In the genomic region with DNA sequence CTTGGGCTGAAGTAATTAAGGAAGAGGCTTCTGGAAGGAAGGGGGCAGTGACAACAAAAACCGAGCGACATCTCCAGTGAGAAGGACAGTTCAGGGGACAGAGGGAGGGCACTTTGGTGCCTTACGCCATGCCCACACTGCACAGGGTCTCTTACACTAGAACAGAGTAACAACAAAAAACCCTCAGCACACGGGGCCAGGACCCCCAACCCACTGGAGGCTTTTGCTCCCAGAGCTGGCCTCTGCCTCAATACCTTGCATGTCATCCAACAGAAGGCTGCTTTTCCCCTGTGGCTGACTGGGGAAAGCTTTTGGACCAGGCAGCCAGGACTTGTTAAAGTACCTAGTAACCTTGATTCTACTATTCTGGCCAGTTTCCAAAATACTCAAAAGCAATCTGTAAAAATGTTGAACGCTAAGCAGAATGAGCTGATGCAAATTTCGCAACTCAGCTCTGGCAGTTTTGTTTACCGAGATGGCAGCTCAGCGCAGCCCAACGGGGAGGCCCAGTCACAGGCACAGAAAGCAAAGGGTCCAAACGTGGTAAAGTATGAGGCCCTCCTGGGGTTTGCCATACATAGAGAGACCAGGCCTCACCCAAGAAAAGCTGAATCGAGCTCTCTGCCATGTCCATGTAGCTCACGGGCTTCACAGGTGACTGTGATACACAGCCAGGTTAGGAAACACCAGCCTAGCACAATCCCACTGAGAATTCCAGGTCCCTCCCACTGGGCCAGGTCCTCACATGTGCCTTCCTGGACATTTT, we compare ENCODE assay signal across 1 cellular context.
A peak's percentile ranks its signal among the peaks of the same experiment; 100 is the strongest.
TF ChIP-seq lines count a peak whose summit lies in the region.

No MANE protein-coding gene starts in this region.

TF ChIP-seq in HepG2, 621 proteins besides CTCF, POLR2A, EP300 and RAD21 (continued from another document and continues in another):
- TF ChIP-seq, protein P1, sequence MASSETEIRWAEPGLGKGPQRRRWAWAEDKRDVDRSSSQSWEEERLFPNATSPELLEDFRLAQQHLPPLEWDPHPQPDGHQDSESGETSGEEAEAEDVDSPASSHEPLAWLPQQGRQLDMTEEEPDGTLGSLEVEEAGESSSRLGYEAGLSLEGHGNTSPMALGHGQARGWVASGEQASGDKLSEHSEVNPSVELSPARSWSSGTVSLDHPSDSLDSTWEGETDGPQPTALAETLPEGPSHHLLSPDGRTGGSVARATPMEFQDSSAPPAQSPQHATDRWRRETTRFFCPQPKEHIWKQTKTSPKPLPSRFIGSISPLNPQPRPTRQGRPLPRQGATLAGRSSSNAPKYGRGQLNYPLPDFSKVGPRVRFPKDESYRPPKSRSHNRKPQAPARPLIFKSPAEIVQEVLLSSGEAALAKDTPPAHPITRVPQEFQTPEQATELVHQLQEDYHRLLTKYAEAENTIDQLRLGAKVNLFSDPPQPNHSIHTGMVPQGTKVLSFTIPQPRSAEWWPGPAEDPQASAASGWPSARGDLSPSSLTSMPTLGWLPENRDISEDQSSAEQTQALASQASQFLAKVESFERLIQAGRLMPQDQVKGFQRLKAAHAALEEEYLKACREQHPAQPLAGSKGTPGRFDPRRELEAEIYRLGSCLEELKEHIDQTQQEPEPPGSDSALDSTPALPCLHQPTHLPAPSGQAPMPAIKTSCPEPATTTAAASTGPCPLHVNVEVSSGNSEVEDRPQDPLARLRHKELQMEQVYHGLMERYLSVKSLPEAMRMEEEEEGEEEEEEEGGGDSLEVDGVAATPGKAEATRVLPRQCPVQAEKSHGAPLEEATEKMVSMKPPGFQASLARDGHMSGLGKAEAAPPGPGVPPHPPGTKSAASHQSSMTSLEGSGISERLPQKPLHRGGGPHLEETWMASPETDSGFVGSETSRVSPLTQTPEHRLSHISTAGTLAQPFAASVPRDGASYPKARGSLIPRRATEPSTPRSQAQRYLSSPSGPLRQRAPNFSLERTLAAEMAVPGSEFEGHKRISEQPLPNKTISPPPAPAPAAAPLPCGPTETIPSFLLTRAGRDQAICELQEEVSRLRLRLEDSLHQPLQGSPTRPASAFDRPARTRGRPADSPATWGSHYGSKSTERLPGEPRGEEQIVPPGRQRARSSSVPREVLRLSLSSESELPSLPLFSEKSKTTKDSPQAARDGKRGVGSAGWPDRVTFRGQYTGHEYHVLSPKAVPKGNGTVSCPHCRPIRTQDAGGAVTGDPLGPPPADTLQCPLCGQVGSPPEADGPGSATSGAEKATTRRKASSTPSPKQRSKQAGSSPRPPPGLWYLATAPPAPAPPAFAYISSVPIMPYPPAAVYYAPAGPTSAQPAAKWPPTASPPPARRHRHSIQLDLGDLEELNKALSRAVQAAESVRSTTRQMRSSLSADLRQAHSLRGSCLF (CRISPR knock-in tag; IDR thresholded peaks at IDR 0.05; ENCODE audit: borderline replicate concordance): no peak
- TF ChIP-seq, protein P2, sequence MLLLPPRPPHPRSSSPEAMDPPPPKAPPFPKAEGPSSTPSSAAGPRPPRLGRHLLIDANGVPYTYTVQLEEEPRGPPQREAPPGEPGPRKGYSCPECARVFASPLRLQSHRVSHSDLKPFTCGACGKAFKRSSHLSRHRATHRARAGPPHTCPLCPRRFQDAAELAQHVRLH (CRISPR knock-in tag; IDR thresholded peaks at IDR 0.05; ENCODE audit: borderline replicate concordance, low read depth): 0 out of 2 replicates have a peak, but pooled peaks have one; percentile 67
- no peak for TF ChIP-seq ZNF260 (CRISPR knock-in tag; IDR thresholded peaks at IDR 0.05; ENCODE audit: borderline replicate concordance, low read depth)
- peak; percentile 75; the same call in 1 of the 2 replicates for TF ChIP-seq ZNF264 (CRISPR knock-in tag; IDR thresholded peaks at IDR 0.05)
- no peak for TF ChIP-seq ZNF354B (CRISPR knock-in tag; IDR thresholded peaks at IDR 0.05)
- peak; percentile 59; the same call in 1 of the 2 replicates for TF ChIP-seq SMAD3 (CRISPR knock-in tag; IDR thresholded peaks at IDR 0.05)
- TF ChIP-seq, protein P3, sequence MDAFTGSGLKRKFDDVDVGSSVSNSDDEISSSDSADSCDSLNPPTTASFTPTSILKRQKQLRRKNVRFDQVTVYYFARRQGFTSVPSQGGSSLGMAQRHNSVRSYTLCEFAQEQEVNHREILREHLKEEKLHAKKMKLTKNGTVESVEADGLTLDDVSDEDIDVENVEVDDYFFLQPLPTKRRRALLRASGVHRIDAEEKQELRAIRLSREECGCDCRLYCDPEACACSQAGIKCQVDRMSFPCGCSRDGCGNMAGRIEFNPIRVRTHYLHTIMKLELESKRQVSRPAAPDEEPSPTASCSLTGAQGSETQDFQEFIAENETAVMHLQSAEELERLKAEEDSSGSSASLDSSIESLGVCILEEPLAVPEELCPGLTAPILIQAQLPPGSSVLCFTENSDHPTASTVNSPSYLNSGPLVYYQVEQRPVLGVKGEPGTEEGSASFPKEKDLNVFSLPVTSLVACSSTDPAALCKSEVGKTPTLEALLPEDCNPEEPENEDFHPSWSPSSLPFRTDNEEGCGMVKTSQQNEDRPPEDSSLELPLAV (CRISPR knock-in tag; conservative IDR thresholded peaks at IDR 0.05; ENCODE audit: low read depth): no peak
- TF ChIP-seq ZMYM3 (CRISPR knock-in tag; IDR thresholded peaks at IDR 0.05): 0 out of 2 replicates have a peak, but pooled peaks have one; percentile 46
- TF ChIP-seq, protein P4, sequence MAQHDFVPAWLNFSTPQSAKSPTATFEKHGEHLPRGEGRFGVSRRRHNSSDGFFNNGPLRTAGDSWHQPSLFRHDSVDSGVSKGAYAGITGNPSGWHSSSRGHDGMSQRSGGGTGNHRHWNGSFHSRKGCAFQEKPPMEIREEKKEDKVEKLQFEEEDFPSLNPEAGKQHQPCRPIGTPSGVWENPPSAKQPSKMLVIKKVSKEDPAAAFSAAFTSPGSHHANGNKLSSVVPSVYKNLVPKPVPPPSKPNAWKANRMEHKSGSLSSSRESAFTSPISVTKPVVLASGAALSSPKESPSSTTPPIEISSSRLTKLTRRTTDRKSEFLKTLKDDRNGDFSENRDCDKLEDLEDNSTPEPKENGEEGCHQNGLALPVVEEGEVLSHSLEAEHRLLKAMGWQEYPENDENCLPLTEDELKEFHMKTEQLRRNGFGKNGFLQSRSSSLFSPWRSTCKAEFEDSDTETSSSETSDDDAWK (CRISPR knock-in tag; IDR thresholded peaks at IDR 0.05): no peak
- TF ChIP-seq HMG20A (CRISPR knock-in tag; IDR thresholded peaks at IDR 0.05; ENCODE audit: borderline replicate concordance): peak; percentile 67; the same call in 1 of the 2 replicates
- peak; percentile 22; the same call in 1 of the 2 replicates for TF ChIP-seq SMC3 (IDR thresholded peaks at IDR 0.05; ENCODE audit: low read length)
- TF ChIP-seq, protein P5, sequence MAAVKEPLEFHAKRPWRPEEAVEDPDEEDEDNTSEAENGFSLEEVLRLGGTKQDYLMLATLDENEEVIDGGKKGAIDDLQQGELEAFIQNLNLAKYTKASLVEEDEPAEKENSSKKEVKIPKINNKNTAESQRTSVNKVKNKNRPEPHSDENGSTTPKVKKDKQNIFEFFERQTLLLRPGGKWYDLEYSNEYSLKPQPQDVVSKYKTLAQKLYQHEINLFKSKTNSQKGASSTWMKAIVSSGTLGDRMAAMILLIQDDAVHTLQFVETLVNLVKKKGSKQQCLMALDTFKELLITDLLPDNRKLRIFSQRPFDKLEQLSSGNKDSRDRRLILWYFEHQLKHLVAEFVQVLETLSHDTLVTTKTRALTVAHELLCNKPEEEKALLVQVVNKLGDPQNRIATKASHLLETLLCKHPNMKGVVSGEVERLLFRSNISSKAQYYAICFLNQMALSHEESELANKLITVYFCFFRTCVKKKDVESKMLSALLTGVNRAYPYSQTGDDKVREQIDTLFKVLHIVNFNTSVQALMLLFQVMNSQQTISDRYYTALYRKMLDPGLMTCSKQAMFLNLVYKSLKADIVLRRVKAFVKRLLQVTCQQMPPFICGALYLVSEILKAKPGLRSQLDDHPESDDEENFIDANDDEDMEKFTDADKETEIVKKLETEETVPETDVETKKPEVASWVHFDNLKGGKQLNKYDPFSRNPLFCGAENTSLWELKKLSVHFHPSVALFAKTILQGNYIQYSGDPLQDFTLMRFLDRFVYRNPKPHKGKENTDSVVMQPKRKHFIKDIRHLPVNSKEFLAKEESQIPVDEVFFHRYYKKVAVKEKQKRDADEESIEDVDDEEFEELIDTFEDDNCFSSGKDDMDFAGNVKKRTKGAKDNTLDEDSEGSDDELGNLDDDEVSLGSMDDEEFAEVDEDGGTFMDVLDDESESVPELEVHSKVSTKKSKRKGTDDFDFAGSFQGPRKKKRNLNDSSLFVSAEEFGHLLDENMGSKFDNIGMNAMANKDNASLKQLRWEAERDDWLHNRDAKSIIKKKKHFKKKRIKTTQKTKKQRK (IDR thresholded peaks at IDR 0.05; ENCODE audit: low read length): no peak
- TF ChIP-seq PAWR (CRISPR knock-in tag; IDR thresholded peaks at IDR 0.05; ENCODE audit: borderline replicate concordance): no peak
- TF ChIP-seq, protein P6, sequence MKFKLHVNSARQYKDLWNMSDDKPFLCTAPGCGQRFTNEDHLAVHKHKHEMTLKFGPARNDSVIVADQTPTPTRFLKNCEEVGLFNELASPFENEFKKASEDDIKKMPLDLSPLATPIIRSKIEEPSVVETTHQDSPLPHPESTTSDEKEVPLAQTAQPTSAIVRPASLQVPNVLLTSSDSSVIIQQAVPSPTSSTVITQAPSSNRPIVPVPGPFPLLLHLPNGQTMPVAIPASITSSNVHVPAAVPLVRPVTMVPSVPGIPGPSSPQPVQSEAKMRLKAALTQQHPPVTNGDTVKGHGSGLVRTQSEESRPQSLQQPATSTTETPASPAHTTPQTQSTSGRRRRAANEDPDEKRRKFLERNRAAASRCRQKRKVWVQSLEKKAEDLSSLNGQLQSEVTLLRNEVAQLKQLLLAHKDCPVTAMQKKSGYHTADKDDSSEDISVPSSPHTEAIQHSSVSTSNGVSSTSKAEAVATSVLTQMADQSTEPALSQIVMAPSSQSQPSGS (CRISPR knock-in tag; IDR thresholded peaks at IDR 0.05): 0 out of 2 replicates have a peak, but pooled peaks have one; percentile 59
- TF ChIP-seq, protein P7, sequence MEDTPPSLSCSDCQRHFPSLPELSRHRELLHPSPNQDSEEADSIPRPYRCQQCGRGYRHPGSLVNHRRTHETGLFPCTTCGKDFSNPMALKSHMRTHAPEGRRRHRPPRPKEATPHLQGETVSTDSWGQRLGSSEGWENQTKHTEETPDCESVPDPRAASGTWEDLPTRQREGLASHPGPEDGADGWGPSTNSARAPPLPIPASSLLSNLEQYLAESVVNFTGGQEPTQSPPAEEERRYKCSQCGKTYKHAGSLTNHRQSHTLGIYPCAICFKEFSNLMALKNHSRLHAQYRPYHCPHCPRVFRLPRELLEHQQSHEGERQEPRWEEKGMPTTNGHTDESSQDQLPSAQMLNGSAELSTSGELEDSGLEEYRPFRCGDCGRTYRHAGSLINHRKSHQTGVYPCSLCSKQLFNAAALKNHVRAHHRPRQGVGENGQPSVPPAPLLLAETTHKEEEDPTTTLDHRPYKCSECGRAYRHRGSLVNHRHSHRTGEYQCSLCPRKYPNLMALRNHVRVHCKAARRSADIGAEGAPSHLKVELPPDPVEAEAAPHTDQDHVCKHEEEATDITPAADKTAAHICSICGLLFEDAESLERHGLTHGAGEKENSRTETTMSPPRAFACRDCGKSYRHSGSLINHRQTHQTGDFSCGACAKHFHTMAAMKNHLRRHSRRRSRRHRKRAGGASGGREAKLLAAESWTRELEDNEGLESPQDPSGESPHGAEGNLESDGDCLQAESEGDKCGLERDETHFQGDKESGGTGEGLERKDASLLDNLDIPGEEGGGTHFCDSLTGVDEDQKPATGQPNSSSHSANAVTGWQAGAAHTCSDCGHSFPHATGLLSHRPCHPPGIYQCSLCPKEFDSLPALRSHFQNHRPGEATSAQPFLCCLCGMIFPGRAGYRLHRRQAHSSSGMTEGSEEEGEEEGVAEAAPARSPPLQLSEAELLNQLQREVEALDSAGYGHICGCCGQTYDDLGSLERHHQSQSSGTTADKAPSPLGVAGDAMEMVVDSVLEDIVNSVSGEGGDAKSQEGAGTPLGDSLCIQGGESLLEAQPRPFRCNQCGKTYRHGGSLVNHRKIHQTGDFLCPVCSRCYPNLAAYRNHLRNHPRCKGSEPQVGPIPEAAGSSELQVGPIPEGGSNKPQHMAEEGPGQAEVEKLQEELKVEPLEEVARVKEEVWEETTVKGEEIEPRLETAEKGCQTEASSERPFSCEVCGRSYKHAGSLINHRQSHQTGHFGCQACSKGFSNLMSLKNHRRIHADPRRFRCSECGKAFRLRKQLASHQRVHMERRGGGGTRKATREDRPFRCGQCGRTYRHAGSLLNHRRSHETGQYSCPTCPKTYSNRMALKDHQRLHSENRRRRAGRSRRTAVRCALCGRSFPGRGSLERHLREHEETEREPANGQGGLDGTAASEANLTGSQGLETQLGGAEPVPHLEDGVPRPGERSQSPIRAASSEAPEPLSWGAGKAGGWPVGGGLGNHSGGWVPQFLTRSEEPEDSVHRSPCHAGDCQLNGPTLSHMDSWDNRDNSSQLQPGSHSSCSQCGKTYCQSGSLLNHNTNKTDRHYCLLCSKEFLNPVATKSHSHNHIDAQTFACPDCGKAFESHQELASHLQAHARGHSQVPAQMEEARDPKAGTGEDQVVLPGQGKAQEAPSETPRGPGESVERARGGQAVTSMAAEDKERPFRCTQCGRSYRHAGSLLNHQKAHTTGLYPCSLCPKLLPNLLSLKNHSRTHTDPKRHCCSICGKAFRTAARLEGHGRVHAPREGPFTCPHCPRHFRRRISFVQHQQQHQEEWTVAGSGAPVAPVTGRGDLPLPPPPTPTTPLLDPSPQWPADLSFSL (CRISPR knock-in tag; IDR thresholded peaks at IDR 0.05): no peak
- TF ChIP-seq ZNF563 (CRISPR knock-in tag; IDR thresholded peaks at IDR 0.05): no peak
- no peak for TF ChIP-seq ZNF446 (CRISPR knock-in tag; IDR thresholded peaks at IDR 0.05)
- TF ChIP-seq, protein P8, sequence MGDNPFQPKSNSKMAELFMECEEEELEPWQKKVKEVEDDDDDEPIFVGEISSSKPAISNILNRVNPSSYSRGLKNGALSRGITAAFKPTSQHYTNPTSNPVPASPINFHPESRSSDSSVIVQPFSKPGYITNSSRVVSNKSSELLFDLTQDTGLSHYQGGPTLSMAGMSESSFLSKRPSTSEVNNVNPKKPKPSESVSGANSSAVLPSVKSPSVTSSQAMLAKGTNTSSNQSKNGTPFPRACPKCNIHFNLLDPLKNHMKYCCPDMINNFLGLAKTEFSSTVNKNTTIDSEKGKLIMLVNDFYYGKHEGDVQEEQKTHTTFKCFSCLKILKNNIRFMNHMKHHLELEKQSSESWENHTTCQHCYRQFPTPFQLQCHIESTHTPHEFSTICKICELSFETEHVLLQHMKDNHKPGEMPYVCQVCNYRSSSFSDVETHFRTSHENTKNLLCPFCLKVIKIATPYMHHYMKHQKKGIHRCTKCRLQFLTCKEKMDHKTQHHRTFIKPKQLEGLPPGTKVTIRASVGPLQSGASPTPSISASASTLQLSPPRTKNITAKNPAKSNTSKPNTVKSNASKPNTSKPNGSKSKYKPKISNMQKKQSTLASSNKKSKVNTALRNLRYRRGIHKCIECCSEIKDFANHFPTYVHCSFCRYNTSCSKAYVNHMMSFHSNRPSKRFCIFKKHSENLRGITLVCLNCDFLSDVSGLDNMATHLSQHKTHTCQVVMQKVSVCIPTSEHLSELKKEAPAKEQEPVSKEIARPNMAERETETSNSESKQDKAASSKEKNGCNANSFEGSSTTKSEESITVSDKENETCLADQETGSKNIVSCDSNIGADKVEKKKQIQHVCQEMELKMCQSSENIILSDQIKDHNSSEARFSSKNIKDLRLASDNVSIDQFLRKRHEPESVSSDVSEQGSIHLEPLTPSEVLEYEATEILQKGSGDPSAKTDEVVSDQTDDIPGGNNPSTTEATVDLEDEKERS (CRISPR knock-in tag; IDR thresholded peaks at IDR 0.05): no peak
- TF ChIP-seq RFX3 (CRISPR knock-in tag; IDR thresholded peaks at IDR 0.05): peak; percentile 19; the same call in 1 of the 2 replicates
- TF ChIP-seq MAZ (IDR thresholded peaks at IDR 0.05; ENCODE audit: borderline replicate concordance, low read depth, low read length): no peak
- no peak for TF ChIP-seq MAZ (CRISPR knock-in tag; IDR thresholded peaks at IDR 0.05; ENCODE audit: low read depth)
- no peak; the same call in 1 of the 2 replicates for TF ChIP-seq NFKBIZ (CRISPR knock-in tag; IDR thresholded peaks at IDR 0.05)
- TF ChIP-seq ZNF713 (CRISPR knock-in tag; IDR thresholded peaks at IDR 0.05): no peak
